8 cellular contexts compared by ENCODE assay signal in the genomic region with DNA sequence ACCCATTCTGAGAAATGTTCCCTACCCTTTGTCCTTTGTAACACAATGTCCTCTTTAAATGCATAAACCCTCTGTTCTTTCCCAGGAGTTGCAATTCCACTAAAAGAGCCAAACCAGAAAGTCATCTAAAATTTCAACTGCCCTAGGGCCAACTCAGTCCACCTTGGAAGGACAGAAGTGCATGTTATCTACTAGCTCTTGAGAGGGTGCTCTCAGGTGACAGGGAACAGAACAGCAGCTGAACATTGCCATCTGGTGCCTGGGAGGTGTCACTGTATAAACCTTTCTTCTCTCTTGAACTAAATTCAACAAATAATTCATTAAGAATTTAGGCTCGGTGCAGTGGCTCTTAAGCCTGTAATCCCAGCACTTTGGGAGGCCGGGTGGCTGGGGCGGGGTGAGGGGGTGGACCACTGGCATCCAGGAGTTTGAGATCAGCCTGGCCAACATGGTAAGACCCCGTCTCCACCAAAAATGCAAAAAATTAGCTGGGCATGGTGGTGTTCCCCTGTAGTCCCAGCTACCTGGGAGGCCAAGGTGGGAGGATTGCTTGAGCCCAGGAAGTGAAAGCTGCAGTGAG. TPM values are rescaled to one million over a fixed set of nuclear protein-coding genes. Genes with fewer than 3 reads are reported as not detected.
A peak's percentile ranks its signal among the peaks of the same experiment; 100 is the strongest.
DNase-seq lines count a peak whose midpoint lies in the region; ATAC-seq and TF ChIP-seq lines count a peak whose summit lies in the region.

No MANE protein-coding gene starts in this region.

- ATAC-seq in left lobe of liver: peak; percentile 98
- ATAC-seq in stimulated activated memory B cell treated with anti-CD40 and anti-IgM and Interleukin-4, amounts not matched to agents 10 μg/mL and 1 μg/mL and 100 μg/mL, for 72 hours: peak; percentile 42
- no peak for ATAC-seq in GM18517 (IDR thresholded peaks at IDR 0.05; ENCODE audit: unreplicated experiment)

- peak overlapping the region; percentile 34 for H3K27ac ChIP-seq in C4-2B

- no peaks in the 10 kb centered on the region for H3K9me3 Mint-ChIP-seq in stimulated activated memory B cell treated with anti-CD40 and anti-IgM and Interleukin-4, amounts not matched to agents 10 μg/mL and 1 μg/mL and 100 μg/mL, for 72 hours

- H3K27me3 Mint-ChIP-seq in stimulated activated memory B cell treated with anti-CD40 and anti-IgM and Interleukin-4, amounts not matched to agents 10 μg/mL and 1 μg/mL and 100 μg/mL, for 72 hours: no peaks in the 10 kb centered on the region

- no peak overlapping the region for H3K27ac Mint-ChIP-seq in stimulated activated memory B cell treated with anti-CD40 and anti-IgM and Interleukin-4, amounts not matched to agents 10 μg/mL and 1 μg/mL and 100 μg/mL, for 72 hours

- no peaks in the 10 kb centered on the region for H3K4me1 Mint-ChIP-seq in stimulated activated memory B cell treated with anti-CD40 and anti-IgM and Interleukin-4, amounts not matched to agents 10 μg/mL and 1 μg/mL and 100 μg/mL, for 72 hours

- no peaks in the 10 kb centered on the region for H3K36me3 Mint-ChIP-seq in stimulated activated memory B cell treated with anti-CD40 and anti-IgM and Interleukin-4, amounts not matched to agents 10 μg/mL and 1 μg/mL and 100 μg/mL, for 72 hours

- peak; percentile 83 for TF ChIP-seq CTCF in C4-2B (conservative IDR thresholded peaks at IDR 0.05)

- DNase-seq in GM19240 (ENCODE audit: insufficient read length, low spot score): peak; percentile 24
- DNase-seq in NCI-H1417 treated with DMSO at 0.1 percent for 48 hours (lab: John Stamatoyannopoulos, UW): peak; percentile 84
- DNase-seq in UCSD-AML1 (lab: John Stamatoyannopoulos, UW; ENCODE audit: unreplicated experiment): peak; percentile 11
- peak; percentile 17 for DNase-seq in cerebellum (ENCODE audit: low spot score)
- peak; percentile 64 for DNase-seq in left lobe of liver (ENCODE audit: low spot score)

- H3K4me3 Mint-ChIP-seq in stimulated activated memory B cell treated with anti-CD40 and anti-IgM and Interleukin-4, amounts not matched to agents 10 μg/mL and 1 μg/mL and 100 μg/mL, for 72 hours: no peak overlapping the region

RNA-seq across cellular contexts. Expression of a gene that starts 10.3 kb away (rescaled TPM):
- total RNA-seq in cerebellum (60.8 TPM), left lobe of liver (61.5 TPM)

Comparison
In these comparisons a context has a peak if more than half of its experiments do, and no peak if none do; other contexts are left out.
1. DNase-seq: peak in every context shown above with its lines; median percentile 84 in NCI-H1417 treated with DMSO at 0.1 percent for 48 hours; 64 in left lobe of liver; 24 in GM19240; 17 in cerebellum; 11 in UCSD-AML1.